Comparison of ENCODE assay signal across 17 cellular contexts in genomic region chr7:27100601-27101187, GRCh38. TPM values are rescaled to one million over a fixed set of nuclear protein-coding genes. Genes with fewer than 3 reads are reported as not detected.
DNase-seq lines count a peak whose midpoint lies in the region; FAIRE-seq and TF ChIP-seq lines count a peak whose summit lies in the region.
"Had no signal": no experiment of that assay in that cellular context is flagged by ENCODE, and none has a peak within 500 bp of the region (broad histone marks: within the 10 kb centered on the region; RNA-seq: fewer than 3 reads in every experiment).

No MANE protein-coding gene starts in this region.

- H3K9ac ChIP-seq in ES-I3 (ENCODE audit: low read depth, low read length) (peak overlapping the region; percentile 53; the same call in 1 of the 2 replicates), neural progenitor cell (no peak overlapping the region)

- H3K4me2 ChIP-seq in neural progenitor cell, result peak overlapping the region; percentile 11

- H3K36me3 ChIP-seq in ES-I3 (ENCODE audit: insufficient read depth, low read length) (no peaks in the 10 kb centered on the region), ascending aorta (no peaks in the 10 kb centered on the region), neural progenitor cell (no peaks in the 10 kb centered on the region)

- H4K20me1 ChIP-seq in neural progenitor cell (ENCODE audit: low read depth), result peaks cover 100% of the 10 kb centered on the region

- intact Hi-C loops in ascending aorta (cut with DNase I), result loop anchor here (5.0 kb wide), 1 partner anchor 1348 kb away; no protein-coding TSS in a partner anchor

- H3K27me3 ChIP-seq in ascending aorta (no peaks in the 10 kb centered on the region), neural progenitor cell (peaks cover 100% of the 10 kb centered on the region)

- no peak for DNase-seq in ascending aorta (ENCODE audit: low spot score in 2 of 2)
- peak; percentile 49 for DNase-seq in fibroblast of the aortic adventitia (ENCODE audit: low read depth)
- peak; percentile 67 for DNase-seq in neural progenitor cell (ENCODE audit: low spot score)
- DNase-seq in hippocampal formation (lab: John Stamatoyannopoulos, UW), result no peak
- no peak for DNase-seq in NCI-H2171 treated with DMSO at 0.1 percent for 48 hours (lab: John Stamatoyannopoulos, UW)
- DNase-seq in urothelium cell line (ENCODE audit: low spot score), result no peak
- no peak for DNase-seq in hepatic stellate cell (ENCODE audit: low spot score)
- DNase-seq: activated CD4-positive, alpha-beta T cell treated with anti-CD3 and anti-CD28 coated beads, Interleukin-2, amount 10 ng/mL, durations not matched to agents 7 days and 5 days; activated gamma-delta T cell; DMS79 treated with DMSO at 0.1 percent for 48 hours; NCI-H1105; NCI-H774; nucleus accumbens; stimulated activated CD4-positive, alpha-beta T cell treated with anti-CD3 and anti-CD28 coated beads, Interleukin-2, amount 100 ng/mL, for 24 hours had no signal

- H3K27ac Mint-ChIP-seq in neural progenitor cell, result no peak overlapping the region
- H3K27ac Mint-ChIP-seq: activated CD4-positive, alpha-beta T cell treated with anti-CD3 and anti-CD28 coated beads, Interleukin-2, amount 10 ng/mL, durations not matched to agents 7 days and 5 days; stimulated activated naive CD8-positive, alpha-beta T cell treated with anti-CD3 and anti-CD28 coated beads, Interleukin-15, Interleukin-2, amounts not matched to agents 100 ng/mL and 50 ng/mL, for 24 hours had no signal

- H3K36me3 Mint-ChIP-seq in neural progenitor cell, result no peaks in the 10 kb centered on the region

- H3K4me1 ChIP-seq in ES-I3 (ENCODE audit: insufficient read depth, low read length) (peaks cover 17% of the 10 kb centered on the region), ascending aorta (peaks cover 0 to 22% of the 10 kb centered on the region in 2 donors), neural progenitor cell (peaks cover 11% of the 10 kb centered on the region)

- peaks cover 4% of the 10 kb centered on the region for H3K9me3 Mint-ChIP-seq in neural progenitor cell
- H3K9me3 Mint-ChIP-seq: activated CD4-positive, alpha-beta T cell treated with anti-CD3 and anti-CD28 coated beads, Interleukin-2, amount 10 ng/mL, durations not matched to agents 7 days and 5 days; stimulated activated naive CD8-positive, alpha-beta T cell treated with anti-CD3 and anti-CD28 coated beads, Interleukin-15, Interleukin-2, amounts not matched to agents 100 ng/mL and 50 ng/mL, for 24 hours had no signal

- TF ChIP-seq CTCF in ascending aorta (IDR thresholded peaks at IDR 0.05) (no peak), fibroblast of the aortic adventitia (IDR thresholded peaks at IDR 0.05; ENCODE audit: insufficient read depth, low read length) (no peak), neural progenitor cell (IDR thresholded peaks at IDR 0.05) (no peak)

- peaks cover 30% of the 10 kb centered on the region for H3F3A ChIP-seq in neural progenitor cell (ENCODE audit: low read depth)

- H3K4me3 Mint-ChIP-seq in neural progenitor cell, result peak overlapping the region; percentile 22
- H3K4me3 Mint-ChIP-seq: activated CD4-positive, alpha-beta T cell treated with anti-CD3 and anti-CD28 coated beads, Interleukin-2, amount 10 ng/mL, durations not matched to agents 7 days and 5 days; stimulated activated naive CD8-positive, alpha-beta T cell treated with anti-CD3 and anti-CD28 coated beads, Interleukin-15, Interleukin-2, amounts not matched to agents 100 ng/mL and 50 ng/mL, for 24 hours had no signal

- no peak overlapping the region for H2AFZ ChIP-seq in neural progenitor cell (replicated peaks)

- H3K9me3 ChIP-seq in ES-I3 (ENCODE audit: control insufficient read depth, insufficient read depth, low read length) (no peaks in the 10 kb centered on the region), ascending aorta (no peaks in the 10 kb centered on the region), neural progenitor cell (ENCODE audit: low read depth) (no peaks in the 10 kb centered on the region)

- H3K27ac ChIP-seq in ascending aorta, result peak overlapping the region; percentile 89 to 97
- H3K27ac ChIP-seq in neural progenitor cell, result no peak overlapping the region
- H3K27ac ChIP-seq: HL-60 had no signal

- peaks cover 5% of the 10 kb centered on the region for H3K4me1 Mint-ChIP-seq in neural progenitor cell

- H3K4me3 ChIP-seq in ascending aorta (peak overlapping the region; percentile 68 to 79), fibroblast of the aortic adventitia (ENCODE audit: low read depth, low read length) (peak overlapping the region; percentile 69), neural progenitor cell (no peak overlapping the region)

- peaks cover 94% of the 10 kb centered on the region for H3K27me3 Mint-ChIP-seq in neural progenitor cell (ENCODE audit: insufficient read depth, low read depth)

- no peaks in the 10 kb centered on the region for H3K79me2 ChIP-seq in neural progenitor cell (ENCODE audit: low read depth)

- FAIRE-seq in urothelium cell line (lab: Jason Lieb, UNC), result no peak

RNA-seq across cellular contexts. Expression of gene HOXA2, which starts 1.8 kb away (rescaled TPM):
- total RNA-seq in ascending aorta (36.5 TPM), fibroblast of the aortic adventitia (ENCODE audit: low replicate concordance) (0.16 and 3.6 TPM in 2 replicates), neural progenitor cell (ENCODE audit: low replicate concordance) (not detected in 2 replicates)
- total RNA-seq: activated CD4-positive, alpha-beta T cell treated with anti-CD3 and anti-CD28 coated beads, Interleukin-2, amount 10 ng/mL, durations not matched to agents 7 days and 5 days had no signal

RNA-seq across cellular contexts. Expression of gene HOXA1, which starts 4.9 kb away (rescaled TPM):
- not detected for total RNA-seq in ascending aorta
- total RNA-seq in fibroblast of the aortic adventitia (ENCODE audit: low replicate concordance), result 0.72 TPM in 1 of 2 replicates, not detected in the other
- not detected in 2 replicates for total RNA-seq in neural progenitor cell (ENCODE audit: low replicate concordance)

RNA-seq across cellular contexts. Expression of gene HOXA4, which starts 29.9 kb away (rescaled TPM):
- total RNA-seq in ascending aorta, result 2.1 TPM
- total RNA-seq in fibroblast of the aortic adventitia (ENCODE audit: low replicate concordance), result 0.57 and 0.99 TPM in 2 replicates
- not detected in 2 replicates for total RNA-seq in neural progenitor cell (ENCODE audit: low replicate concordance)

RNA-seq across cellular contexts. Expression of gene HOXA5, which starts 42.8 kb away (rescaled TPM):
- total RNA-seq in ascending aorta, result 22.0 TPM
- total RNA-seq in fibroblast of the aortic adventitia (ENCODE audit: low replicate concordance), result 0.72 and 2.4 TPM in 2 replicates
- total RNA-seq in neural progenitor cell (ENCODE audit: low replicate concordance), result not detected in 2 replicates
- total RNA-seq: activated CD4-positive, alpha-beta T cell treated with anti-CD3 and anti-CD28 coated beads, Interleukin-2, amount 10 ng/mL, durations not matched to agents 7 days and 5 days had no signal

RNA-seq across cellular contexts. Expression of gene HOXA6, which starts 46.9 kb away (rescaled TPM):
- 15.3 TPM for total RNA-seq in ascending aorta
- not detected in 2 replicates for total RNA-seq in fibroblast of the aortic adventitia (ENCODE audit: low replicate concordance)
- total RNA-seq in neural progenitor cell (ENCODE audit: low replicate concordance), result not detected in 2 replicates
- total RNA-seq: activated CD4-positive, alpha-beta T cell treated with anti-CD3 and anti-CD28 coated beads, Interleukin-2, amount 10 ng/mL, durations not matched to agents 7 days and 5 days had no signal

Comparison
In these comparisons a context has a peak if more than half of its experiments do, and no peak if none do; other contexts are left out.
1. DNase-seq: peak in fibroblast of the aortic adventitia (single experiment) and neural progenitor cell (single experiment); none in ascending aorta (0 of 2), hippocampal formation (0 of 2), NCI-H2171 treated with DMSO at 0.1 percent for 48 hours (single experiment), urothelium cell line (single experiment) and hepatic stellate cell (single experiment).